17 cellular contexts compared by ENCODE assay signal in genomic region chr6:166405416-166405815, GRCh38. TPM values are rescaled to one million over a fixed set of nuclear protein-coding genes. Genes with fewer than 3 reads are reported as not detected.
A peak's percentile ranks its signal among the peaks of the same experiment; 100 is the strongest.
DNase-seq lines count a peak whose midpoint lies in the region; ATAC-seq and TF ChIP-seq lines count a peak whose summit lies in the region.
"Had no signal": no experiment of that assay in that cellular context is flagged by ENCODE, and none has a peak within 500 bp of the region (broad histone marks: within the 10 kb centered on the region; RNA-seq: fewer than 3 reads in every experiment).

No MANE protein-coding gene starts in this region.

- no peak for ATAC-seq in activated CD8-positive, alpha-beta memory T cell treated with anti-CD3 and anti-CD28 coated beads, Interleukin-2, amount 10 ng/mL, durations not matched to agents 7 days and 5 days
- ATAC-seq in natural killer cell treated with Interleukin-12 subunit alpha and Interleukin-12 subunit beta and Interleukin-15 and Interleukin-18, amount 100 ng/mL, for 72 hours, result no peak
- ATAC-seq in natural killer cell (no peak), SK-N-SH treated with all-trans-retinoic acid at 6 μM for 48 hours (no peak), upper lobe of right lung (no peak)
- ATAC-seq: A549 had no signal

- no peak overlapping the region for H3K27ac Mint-ChIP-seq in activated CD8-positive, alpha-beta memory T cell treated with anti-CD3 and anti-CD28 coated beads, Interleukin-2, amount 10 ng/mL, durations not matched to agents 7 days and 5 days
- no peak overlapping the region for H3K27ac Mint-ChIP-seq in natural killer cell treated with Interleukin-12 subunit alpha and Interleukin-12 subunit beta and Interleukin-15 and Interleukin-18, amount 100 ng/mL, for 72 hours
- H3K27ac Mint-ChIP-seq in natural killer cell, result no peak overlapping the region
- H3K27ac Mint-ChIP-seq in nephron progenitor cell, result no peak overlapping the region
- H3K27ac Mint-ChIP-seq: CD4-positive, alpha-beta T cell; H9 had no signal

- DNase-seq in activated CD8-positive, alpha-beta memory T cell treated with anti-CD3 and anti-CD28 coated beads, Interleukin-2, amount 10 ng/mL, durations not matched to agents 7 days and 5 days, result peak; percentile 38
- DNase-seq in activated CD8-positive, alpha-beta memory T cell treated with anti-CD3 and anti-CD28 coated beads for 24 hours, result no peak
- DNase-seq in natural killer cell treated with Interleukin-12 subunit alpha and Interleukin-12 subunit beta and Interleukin-15 and Interleukin-18, amount 100 ng/mL, for 72 hours (ENCODE audit: low spot score), result peak; percentile 54
- no peak for DNase-seq in natural killer cell
- peak; percentile 27 for DNase-seq in nephron progenitor cell
- DNase-seq in WERI-Rb-1, result no peak
- DNase-seq in upper lobe of right lung, result no peak
- DNase-seq: AML-193; CD4-positive, alpha-beta T cell; DMS153; DMS79; GF-D8; H9 had no signal

- H3K9me3 Mint-ChIP-seq in activated CD8-positive, alpha-beta memory T cell treated with anti-CD3 and anti-CD28 coated beads, Interleukin-2, amount 10 ng/mL, durations not matched to agents 7 days and 5 days (ENCODE audit: low read depth), result no peaks in the 10 kb centered on the region
- H3K9me3 Mint-ChIP-seq in natural killer cell treated with Interleukin-12 subunit alpha and Interleukin-12 subunit beta and Interleukin-15 and Interleukin-18, amount 100 ng/mL, for 72 hours, result no peaks in the 10 kb centered on the region
- no peaks in the 10 kb centered on the region for H3K9me3 Mint-ChIP-seq in natural killer cell
- H3K9me3 Mint-ChIP-seq in nephron progenitor cell, result no peaks in the 10 kb centered on the region
- H3K9me3 Mint-ChIP-seq: CD4-positive, alpha-beta T cell had no signal

- intact Hi-C loops in natural killer cell (cut with micrococcal nuclease) (no loop called here), upper lobe of right lung (cut with DNase I) (no loop called here)

- H3K36me3 ChIP-seq in WERI-Rb-1, result no peaks in the 10 kb centered on the region
- H3K36me3 ChIP-seq in upper lobe of right lung, result no peaks in the 10 kb centered on the region

- peaks cover 3% of the 10 kb centered on the region for H3K4me1 Mint-ChIP-seq in activated CD8-positive, alpha-beta memory T cell treated with anti-CD3 and anti-CD28 coated beads, Interleukin-2, amount 10 ng/mL, durations not matched to agents 7 days and 5 days
- peaks cover 0 to 9% of the 10 kb centered on the region in 2 donors for H3K4me1 Mint-ChIP-seq in natural killer cell treated with Interleukin-12 subunit alpha and Interleukin-12 subunit beta and Interleukin-15 and Interleukin-18, amount 100 ng/mL, for 72 hours (ENCODE audit: low read depth in 2 of 2)
- H3K4me1 Mint-ChIP-seq in natural killer cell (peaks cover 5 to 11% of the 10 kb centered on the region in 2 donors), nephron progenitor cell (peaks cover 36% of the 10 kb centered on the region)

- H3K9me3 ChIP-seq in WERI-Rb-1 (ENCODE audit: severe bottlenecking) (no peaks in the 10 kb centered on the region), upper lobe of right lung (no peaks in the 10 kb centered on the region)
- H3K9me3 ChIP-seq: A549 had no signal

- H3K27ac ChIP-seq in WERI-Rb-1 (no peak overlapping the region), upper lobe of right lung (no peak overlapping the region)
- H3K27ac ChIP-seq: 22Rv1, A549, C4-2B had no signal

- H3K27me3 Mint-ChIP-seq in activated CD8-positive, alpha-beta memory T cell treated with anti-CD3 and anti-CD28 coated beads, Interleukin-2, amount 10 ng/mL, durations not matched to agents 7 days and 5 days, result peaks cover 19% of the 10 kb centered on the region
- H3K27me3 Mint-ChIP-seq in natural killer cell treated with Interleukin-12 subunit alpha and Interleukin-12 subunit beta and Interleukin-15 and Interleukin-18, amount 100 ng/mL, for 72 hours, result peaks cover 16 to 18% of the 10 kb centered on the region in 2 donors
- peaks cover 15 to 22% of the 10 kb centered on the region in 2 donors for H3K27me3 Mint-ChIP-seq in natural killer cell (ENCODE audit: low read depth in 2 of 2)
- peaks cover 3% of the 10 kb centered on the region for H3K27me3 Mint-ChIP-seq in nephron progenitor cell (ENCODE audit: low read depth, poor library complexity)
- H3K27me3 Mint-ChIP-seq: CD4-positive, alpha-beta T cell had no signal

- H3K36me3 Mint-ChIP-seq in activated CD8-positive, alpha-beta memory T cell treated with anti-CD3 and anti-CD28 coated beads, Interleukin-2, amount 10 ng/mL, durations not matched to agents 7 days and 5 days, result no peaks in the 10 kb centered on the region
- H3K36me3 Mint-ChIP-seq in natural killer cell treated with Interleukin-12 subunit alpha and Interleukin-12 subunit beta and Interleukin-15 and Interleukin-18, amount 100 ng/mL, for 72 hours, result no peaks in the 10 kb centered on the region
- H3K36me3 Mint-ChIP-seq in natural killer cell (no peaks in the 10 kb centered on the region), nephron progenitor cell (ENCODE audit: low read depth) (no peaks in the 10 kb centered on the region)

- H3K4me3 ChIP-seq in WERI-Rb-1 (ENCODE audit: low read depth, low read length) (no peak overlapping the region), upper lobe of right lung (no peak overlapping the region)
- H3K4me3 ChIP-seq: A549 had no signal

- no peak for TF ChIP-seq CTCF in natural killer cell (IDR thresholded peaks at IDR 0.05)
- no peak for TF ChIP-seq CTCF in nephron progenitor cell (IDR thresholded peaks at IDR 0.05)
- no peak for TF ChIP-seq CTCF in WERI-Rb-1 (IDR thresholded peaks at IDR 0.05; ENCODE audit: low read depth, low read length)
- no peak for TF ChIP-seq CTCF in upper lobe of right lung (IDR thresholded peaks at IDR 0.05)

- CTCF ChIA-PET in activated CD8-positive, alpha-beta memory T cell treated with anti-CD3 and anti-CD28 coated beads, Interleukin-2, amount 10 ng/mL, durations not matched to agents 7 days and 5 days (lab: Charles Lee), result interaction anchor here (0.9 to 3.3 kb wide), 3 partner anchors 9 to 92 kb away, joined by 4 to 18 read pairs (median 6); no protein-coding TSS in a partner anchor

- H3K4me3 Mint-ChIP-seq in activated CD8-positive, alpha-beta memory T cell treated with anti-CD3 and anti-CD28 coated beads, Interleukin-2, amount 10 ng/mL, durations not matched to agents 7 days and 5 days, result no peak overlapping the region
- H3K4me3 Mint-ChIP-seq in natural killer cell treated with Interleukin-12 subunit alpha and Interleukin-12 subunit beta and Interleukin-15 and Interleukin-18, amount 100 ng/mL, for 72 hours, result no peak overlapping the region
- H3K4me3 Mint-ChIP-seq in natural killer cell, result no peak overlapping the region
- H3K4me3 Mint-ChIP-seq in nephron progenitor cell, result no peak overlapping the region
- H3K4me3 Mint-ChIP-seq: CD4-positive, alpha-beta T cell; H9 had no signal

- no peaks in the 10 kb centered on the region for H3K27me3 ChIP-seq in WERI-Rb-1 (ENCODE audit: insufficient read depth, low read depth, severe bottlenecking)
- no peaks in the 10 kb centered on the region for H3K27me3 ChIP-seq in upper lobe of right lung

- no peaks in the 10 kb centered on the region for H3K4me1 ChIP-seq in upper lobe of right lung
- H3K4me1 ChIP-seq: A549 had no signal

TF ChIP-seq in SK-N-SH treated with all-trans-retinoic acid at 6 μM for 48 hours, 23 proteins besides CTCF, POLR2A, EP300 and RAD21:
- TF ChIP-seq ISL1 (CRISPR knock-in tag; IDR thresholded peaks at IDR 0.05) (no peak), CSDC2 (CRISPR knock-in tag; IDR thresholded peaks at IDR 0.05) (no peak), GLIS3 (CRISPR knock-in tag; IDR thresholded peaks at IDR 0.05) (no peak), POU6F1 (CRISPR knock-in tag; IDR thresholded peaks at IDR 0.05; ENCODE audit: borderline replicate concordance, low read depth) (no peak), ARNTL (CRISPR knock-in tag; IDR thresholded peaks at IDR 0.05; ENCODE audit: borderline replicate concordance, low read depth) (no peak), CSRNP3 (CRISPR knock-in tag; IDR thresholded peaks at IDR 0.05) (no peak), TOX (CRISPR knock-in tag; IDR thresholded peaks at IDR 0.05; ENCODE audit: borderline replicate concordance) (no peak), BACH2 (CRISPR knock-in tag; IDR thresholded peaks at IDR 0.05; ENCODE audit: borderline replicate concordance) (no peak), ZNF565 (CRISPR knock-in tag; conservative IDR thresholded peaks at IDR 0.05; ENCODE audit: low read depth) (no peak)

RNA-seq across cellular contexts. Expression of gene MPC1, which starts 22.7 kb away (rescaled TPM):
- total RNA-seq in activated CD8-positive, alpha-beta memory T cell treated with anti-CD3 and anti-CD28 coated beads, Interleukin-2, amount 10 ng/mL, durations not matched to agents 7 days and 5 days, result 10 to 100 TPM; 29.4 to 37.4 TPM
- 10 to 100 TPM; 11.5 to 30.4 TPM for total RNA-seq in natural killer cell treated with Interleukin-12 subunit alpha and Interleukin-12 subunit beta and Interleukin-15 and Interleukin-18, amount 100 ng/mL, for 72 hours
- total RNA-seq in natural killer cell (10 to 100 TPM; 26.3 to 31.1 (median 30.4) TPM), upper lobe of right lung (51.2 TPM)

Comparison
In these comparisons a context has a peak if more than half of its experiments do, and no peak if none do; other contexts are left out.
1. DNase-seq: peak in activated CD8-positive, alpha-beta memory T cell treated with anti-CD3 and anti-CD28 coated beads, Interleukin-2, amount 10 ng/mL, durations not matched to agents 7 days and 5 days (single experiment), natural killer cell treated with Interleukin-12 subunit alpha and Interleukin-12 subunit beta and Interleukin-15 and Interleukin-18, amount 100 ng/mL, for 72 hours (single experiment) and nephron progenitor cell (single experiment); none in activated CD8-positive, alpha-beta memory T cell treated with anti-CD3 and anti-CD28 coated beads for 24 hours (single experiment), natural killer cell (single experiment), WERI-Rb-1 (single experiment) and upper lobe of right lung (single experiment).